ENCODE assay signal across 24 cellular contexts in the genomic region with DNA sequence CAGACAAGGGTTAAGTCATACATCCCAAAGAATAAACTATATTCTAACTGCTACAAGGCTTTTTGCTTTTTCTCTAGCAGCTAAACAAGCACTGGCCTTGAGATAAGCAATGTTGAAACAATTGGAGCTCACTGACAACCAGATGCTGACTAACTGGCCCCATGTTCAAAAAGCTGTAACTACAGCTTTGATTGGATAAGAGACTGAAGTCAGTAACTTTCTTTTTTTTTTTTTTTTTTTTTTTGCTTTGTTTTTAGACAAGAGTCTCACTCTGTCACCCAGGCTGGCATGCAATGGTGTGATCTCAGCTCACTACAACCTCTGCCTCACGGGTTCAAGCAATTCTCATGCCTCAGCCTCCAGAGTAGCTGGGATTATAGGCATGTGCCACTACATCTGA. TPM values are rescaled to one million over a fixed set of nuclear protein-coding genes. Genes with fewer than 3 reads are reported as not detected.
"Had no signal": no experiment of that assay in that cellular context is flagged by ENCODE, and none has a peak within 500 bp of the region (broad histone marks: within the 10 kb centered on the region; RNA-seq: fewer than 3 reads in every experiment).

No MANE protein-coding gene starts in this region.

- ATAC-seq: activated CD4-positive, CD25-positive, alpha-beta regulatory T cell treated with anti-CD3 and anti-CD28 coated beads, Interleukin-2, amount 50 U/mL, for 24 hours; activated CD8-positive, alpha-beta T cell treated with anti-CD3 and anti-CD28 coated beads, Interleukin-2, amount 10 ng/mL, durations not matched to agents 7 days and 5 days; PC-3 had no signal

- DNase-seq: activated CD4-positive, alpha-beta T cell treated with anti-CD3 and anti-CD28 coated beads for 48 hours; activated CD4-positive, alpha-beta T cell treated with anti-CD3 and anti-CD28 coated beads, Interleukin-2, amount 50 U/mL, for 4 hours; activated CD8-positive, alpha-beta memory T cell treated with anti-CD3 and anti-CD28 coated beads, Interleukin-2, amount 50 U/mL, for 48 hours; activated CD8-positive, alpha-beta T cell treated with anti-CD3 and anti-CD28 coated beads, Interleukin-2, amount 10 ng/mL, durations not matched to agents 7 days and 5 days; activated naive CD4-positive, alpha-beta T cell treated with anti-CD3 and anti-CD28 coated beads, Interleukin-2, amount 50 U/mL, for 16 hours; activated naive CD8-positive, alpha-beta T cell treated with anti-CD3 and anti-CD28 coated beads, Interleukin-2, amount 10 ng/mL, durations not matched to agents 7 days and 5 days; activated T-cell treated with anti-CD3 and anti-CD28 coated beads, Interleukin-2, amount 50 U/mL, for 1 hour; amniotic stem cell; IMR-90; KG1; NCI-H1105 treated with DMSO at 0.1 percent for 48 hours; NCI-H1436 treated with DMSO at 0.1 percent for 48 hours; NCI-H187; NCI-H2081; NCI-H446; NCI-H524; PC-3; SHP77 treated with DMSO at 0.1 percent for 48 hours; T-helper 2 cell had no signal

- H3K27me3 ChIP-seq: ascending aorta, cardiac muscle cell had no signal

- H3K4me3 ChIP-seq: ascending aorta, cardiac muscle cell had no signal

- H3K9me3 ChIP-seq: ascending aorta had no signal

- FAIRE-seq: RCC 7860 had no signal

- H3K36me3 ChIP-seq: ascending aorta, cardiac muscle cell had no signal

- H3K27ac ChIP-seq: ascending aorta, cardiac muscle cell had no signal

- H3K4me1 ChIP-seq: ascending aorta had no signal

RNA-seq across cellular contexts. Expression of a gene that starts 45.4 kb away (rescaled TPM):
- total RNA-seq: ascending aorta, IMR-90, MCF 10A had no signal
- polyA plus RNA-seq: IMR-90 had no signal
